In genomic region chr7:91019686-91020385, GRCh38 we compare ENCODE assay signal across 13 cellular contexts.
DNase-seq lines count a peak whose midpoint lies in the region; ATAC-seq and TF ChIP-seq lines count a peak whose summit lies in the region.
"Had no signal": no experiment of that assay in that cellular context is flagged by ENCODE, and none has a peak within 500 bp of the region (broad histone marks: within the 10 kb centered on the region; RNA-seq: fewer than 3 reads in every experiment).

No MANE protein-coding gene starts in this region.

- DNase-seq in DMS53 (lab: John Stamatoyannopoulos, UW) (peak; percentile 78), ELR (ENCODE audit: low read depth) (peak; percentile 1), astrocyte of the hippocampus (ENCODE audit: low read depth, low spot score) (peak; percentile 70), renal cortical epithelial cell (ENCODE audit: low read depth) (peak; percentile 74), coronary artery (ENCODE audit: low spot score) (no peak), iPS-NIHi7 (ENCODE audit: extremely low spot score) (no peak)
- DNase-seq: Calu3; CD8-positive, alpha-beta T cell; KBM-7 had no signal

- no peak for ATAC-seq in GM19328 (IDR thresholded peaks at IDR 0.05; ENCODE audit: unreplicated experiment)
- ATAC-seq: CD8-positive, alpha-beta T cell had no signal

- TF ChIP-seq CTCF in coronary artery (IDR thresholded peaks at IDR 0.05), result no peak

- H3K4me3 ChIP-seq in coronary artery, result no peak overlapping the region
- H3K4me3 ChIP-seq: BLaER1 treated with 17β-estradiol and CSF1 and Interleukin-3, amounts not matched to agents 10 nM and 100 nM; GM23248; HAP-1 had no signal

- no peak overlapping the region for H3K27ac ChIP-seq in coronary artery
- H3K27ac ChIP-seq: BLaER1 treated with 17β-estradiol and CSF1 and Interleukin-3, amounts not matched to agents 10 nM and 100 nM had no signal

Comparison
In these comparisons a context has a peak if more than half of its experiments do, and no peak if none do; other contexts are left out.
1. DNase-seq: peak in DMS53 (single experiment), ELR (single experiment), astrocyte of the hippocampus (single experiment) and renal cortical epithelial cell (single experiment); none in coronary artery (single experiment) and iPS-NIHi7 (single experiment).